ENCODE assay signal across 8 cellular contexts in the genomic region with DNA sequence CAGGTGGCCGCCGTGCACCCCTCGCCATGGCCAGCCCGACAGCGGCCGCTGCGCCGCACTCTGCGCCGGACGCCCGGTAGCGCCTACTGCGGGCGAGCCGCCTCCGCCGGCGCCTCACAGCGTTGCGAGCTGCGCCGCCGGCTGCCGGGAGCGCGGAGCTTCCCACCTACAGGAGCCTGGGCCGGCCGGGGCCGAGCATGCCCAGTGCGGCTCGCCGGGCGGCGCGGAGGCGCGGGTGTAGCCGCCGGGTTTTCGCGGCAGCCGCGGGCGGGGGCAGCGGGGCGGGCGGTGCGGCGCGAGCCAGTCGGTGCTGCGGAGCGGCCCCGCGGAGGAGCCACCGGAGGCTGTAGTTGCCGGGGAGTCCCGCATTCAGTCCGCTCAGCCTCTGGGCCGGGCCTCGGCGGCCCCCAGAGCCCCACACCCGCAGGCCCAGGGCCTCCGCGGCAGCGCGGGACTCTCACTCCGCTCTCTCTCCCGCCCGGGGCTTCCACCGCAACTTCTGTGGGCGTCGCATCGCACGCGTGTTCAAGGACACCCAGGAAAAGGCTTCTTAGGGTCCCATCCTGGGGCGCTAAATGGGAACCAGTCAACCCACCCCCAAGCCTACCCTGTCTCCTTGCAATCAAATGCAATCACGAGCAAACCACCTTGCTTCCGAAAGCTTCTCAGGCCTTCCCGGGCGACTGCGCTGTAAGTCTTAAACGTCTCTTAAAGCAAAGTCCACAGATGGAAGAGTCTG. TPM values are rescaled to one million over a fixed set of nuclear protein-coding genes. Genes with fewer than 3 reads are reported as not detected.
DNase-seq lines count a peak whose midpoint lies in the region; ATAC-seq and TF ChIP-seq lines count a peak whose summit lies in the region.

A gene (minus strand): TSS at position 143 of the 739 bp plus-strand sequence. CDS start 20,518 bp downstream, outside the sequence.

- DNase-seq in NCI-H226: peak; percentile 81
- DNase-seq in activated CD4-positive, alpha-beta T cell treated with anti-CD3 and anti-CD28 coated beads, Interleukin-2, amount 50 U/mL, for 48 hours: peak; percentile 81 to 82
- DNase-seq in dermis microvascular lymphatic vessel endothelial cell (ENCODE audit: low read depth in 2 of 2): peak; percentile 74 to 90
- DNase-seq in stimulated activated CD4-positive, alpha-beta T cell treated with anti-CD3 and anti-CD28 coated beads, Interleukin-2, amount 100 ng/mL, for 4 hours (ENCODE audit: low read depth): peak; percentile 70

- no peaks in the 10 kb centered on the region for H3K36me3 ChIP-seq in ACC112 (ENCODE audit: insufficient read depth, low read length)
- H3K36me3 ChIP-seq in liver (ENCODE audit: control insufficient read depth in 4 of 4, insufficient read depth in 3 of 4, low read depth in 1 of 4, low read length in 3 of 4): peaks cover 0 to 4% (median 0%) of the 10 kb centered on the region in 4 donors

- peak within 1 kb of the TSS; percentile 59 for H3K27ac ChIP-seq in ACC112 (ENCODE audit: low read depth, low read length)
- peak within 1 kb of the TSS; percentile 73 to 90 for H3K27ac ChIP-seq in liver (ENCODE audit: low read depth in 1 of 2, low read length in 2 of 2)

- H3K4me1 ChIP-seq in ACC112 (ENCODE audit: control insufficient read depth, insufficient read depth, low read length, unreplicated experiment): no peaks in the 10 kb centered on the region
- H3K4me1 ChIP-seq in liver (ENCODE audit: control insufficient read depth in 4 of 4, insufficient read depth in 4 of 4, low read length in 3 of 4): peaks cover 0 to 22% (median 7%) of the 10 kb centered on the region in 4 donors

- no peaks in the 10 kb centered on the region for H3K9me3 ChIP-seq in liver (ENCODE audit: control insufficient read depth in 4 of 4, low read length in 3 of 4)

- ATAC-seq in GM18868 (IDR thresholded peaks at IDR 0.05; ENCODE audit: unreplicated experiment): peak; percentile 84
- peak; percentile 71 for ATAC-seq in HG03103 (IDR thresholded peaks at IDR 0.05; ENCODE audit: low read depth, unreplicated experiment)

- under 1% methylated on average over 84 of the region's 84 CpGs for WGBS in liver

- peak within 1 kb of the TSS; percentile 84 to 93 for H3K9ac ChIP-seq in liver (ENCODE audit: low read depth in 1 of 2, low read length in 2 of 2)

- TF ChIP-seq CTCF in liver (IDR thresholded peaks at IDR 0.05; ENCODE audit: low read depth, low read length, missing input control): peak; percentile 16

- H3K27me3 ChIP-seq in ACC112 (ENCODE audit: insufficient read depth, low read length) (no peaks in the 10 kb centered on the region), liver (ENCODE audit: control insufficient read depth in 4 of 4, insufficient read depth in 4 of 4, low read length in 3 of 4) (no peaks in the 10 kb centered on the region)

- no peaks in the 10 kb centered on the region for H3K79me2 ChIP-seq in ACC112 (ENCODE audit: control insufficient read depth, insufficient read depth, low read length, unreplicated experiment)

- H2AFZ ChIP-seq in ACC112 (ENCODE audit: low read length, unreplicated experiment): peak within 1 kb of the TSS; percentile 94

- H3K4me3 ChIP-seq in ACC112 (ENCODE audit: low read depth, low read length): peak within 1 kb of the TSS; percentile 96
- H3K4me3 ChIP-seq in liver (ENCODE audit: low read depth in 1 of 3, low read length in 3 of 3): peak within 1 kb of the TSS; percentile 77 to 93 (median 88)

- TF ChIP-seq RAD21 in liver (IDR thresholded peaks at IDR 0.05): no peak

TF ChIP-seq in liver, 16 proteins besides CTCF, POLR2A, EP300 and RAD21:
- TF ChIP-seq JUND (IDR thresholded peaks at IDR 0.05) (no peak), TAF1 (conservative IDR thresholded peaks at IDR 0.05) (no peak)

RNA-seq across cellular contexts. Expression of the gene that starts here (rescaled TPM):
- total RNA-seq in dermis microvascular lymphatic vessel endothelial cell: 2.4 and 15.2 TPM in 2 replicates
- total RNA-seq in liver: 100 to 1,000 TPM in 1 of 2 donors, 10 to 100 TPM in 1; 16.5 to 102 TPM
- 10 to 100 TPM; 18.3 to 18.6 TPM for polyA plus RNA-seq in liver

Comparison
In these comparisons a context has a peak if more than half of its experiments do, and no peak if none do; other contexts are left out.
1. Peak in every context shown above with its lines: DNase-seq, ATAC-seq, H3K4me3 ChIP-seq and H3K27ac ChIP-seq.